18 cellular contexts compared by ENCODE assay signal in the genomic region with DNA sequence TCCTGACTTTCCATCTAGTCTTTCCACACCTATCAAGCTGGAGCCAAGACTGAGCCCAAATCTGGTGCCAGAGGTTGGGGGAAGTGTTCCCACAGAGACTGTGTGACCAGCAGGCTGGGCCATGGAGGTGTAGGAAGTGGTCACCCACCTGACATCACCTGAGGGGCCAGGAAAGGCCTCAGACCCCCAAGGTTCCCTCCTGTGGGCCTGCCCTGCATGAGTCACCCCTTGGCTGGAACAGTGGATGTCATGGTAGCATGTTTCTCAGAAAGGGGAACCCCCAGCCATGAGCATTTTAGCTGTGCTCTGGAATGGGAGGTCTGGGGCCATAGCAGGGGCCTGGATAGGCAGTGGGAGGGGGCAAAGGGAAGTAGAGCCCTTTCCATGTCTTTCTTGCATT. TPM values are rescaled to one million over a fixed set of nuclear protein-coding genes. Genes with fewer than 3 reads are reported as not detected.
DNase-seq lines count a peak whose midpoint lies in the region; ATAC-seq and TF ChIP-seq lines count a peak whose summit lies in the region.
"Had no signal": no experiment of that assay in that cellular context is flagged by ENCODE, and none has a peak within 500 bp of the region (broad histone marks: within the 10 kb centered on the region; RNA-seq: fewer than 3 reads in every experiment).

No MANE protein-coding gene starts in this region.

- H3K9me3 ChIP-seq in IMR-90 (ENCODE audit: control insufficient read depth, insufficient read depth, low read length): peaks cover 9% of the 10 kb centered on the region
- H3K9me3 ChIP-seq: MG63, right atrium auricular region had no signal

- no TSS peak for BruUV-seq in IMR-90 (replicated peaks; lab: Mats Ljungman, UMichigan)

- H3K27ac ChIP-seq in IMR-90 (ENCODE audit: insufficient read depth, low read length): no peak overlapping the region
- H3K27ac ChIP-seq: right atrium auricular region, RWPE1 had no signal

- no peak overlapping the region for H4K8ac ChIP-seq in IMR-90 (ENCODE audit: low read depth in 2 of 2, low read length in 2 of 2)

- POLR2A ChIA-PET in IMR-90 (lab: Charles Lee; ENCODE audit: unreplicated experiment): no interaction called here

- TF ChIP-seq CTCF in IMR-90 (conservative IDR thresholded peaks at IDR 0.05; ENCODE audit: low read depth, low read length): no peak

- H4K91ac ChIP-seq in IMR-90 (ENCODE audit: insufficient read depth, low read depth, low read length): no peak overlapping the region

- H4K5ac ChIP-seq in IMR-90 (ENCODE audit: low read depth, low read length): no peak overlapping the region

- no peaks in the 10 kb centered on the region for H3K36me3 Mint-ChIP-seq in activated T-helper 2 cell treated with anti-CD3 and anti-CD28 coated beads, Interferon-gamma antibody, Interleukin-2, Interleukin-4, amounts not matched to agents 10 μg/mL and 5 μg/mL and 100 μg/mL, durations not matched to agents 14 hours and 24 hours and 36 hours (ENCODE audit: low read depth)

- peaks cover 69% of the 10 kb centered on the region for H3K4me1 Mint-ChIP-seq in activated T-helper 2 cell treated with anti-CD3 and anti-CD28 coated beads, Interferon-gamma antibody, Interleukin-2, Interleukin-4, amounts not matched to agents 10 μg/mL and 5 μg/mL and 100 μg/mL, durations not matched to agents 14 hours and 24 hours and 36 hours (ENCODE audit: low read depth)

- no peak overlapping the region for H2BK120ac ChIP-seq in IMR-90 (ENCODE audit: low read depth, low read length)

- in situ Hi-C loops in IMR-90 (cut with MboI; ENCODE audit: low sequenced_read_pairs): no loop called here

- ATAC-seq in IMR-90 (ENCODE audit: low read depth): no peak
- no peak for ATAC-seq in GM18858 (IDR thresholded peaks at IDR 0.05; ENCODE audit: unreplicated experiment)

- H2AK9ac ChIP-seq in IMR-90 (replicated peaks; ENCODE audit: low read depth, low read length, poor library complexity): no peak overlapping the region

- dilution Hi-C loops in IMR-90 (cut with HindIII; ENCODE audit: low sequenced_read_pairs, unreplicated experiment): no loop called here

- peaks cover 27% of the 10 kb centered on the region for H3K27me3 ChIP-seq in IMR-90 (ENCODE audit: control insufficient read depth, insufficient read depth, low read length)
- H3K27me3 ChIP-seq: MG63, right atrium auricular region had no signal

- peak overlapping the region; percentile 75 for H3K27ac Mint-ChIP-seq in activated T-helper 2 cell treated with anti-CD3 and anti-CD28 coated beads, Interferon-gamma antibody, Interleukin-2, Interleukin-4, amounts not matched to agents 10 μg/mL and 5 μg/mL and 100 μg/mL, durations not matched to agents 14 hours and 24 hours and 36 hours
- H3K27ac Mint-ChIP-seq: endodermal cell, nephron progenitor cell had no signal

- no peak overlapping the region for H3K4me3 ChIP-seq in IMR-90 (ENCODE audit: insufficient read depth, low read depth, low read length)
- H3K4me3 ChIP-seq: lung, MG63, right atrium auricular region had no signal

- H2AK5ac ChIP-seq in IMR-90 (ENCODE audit: low read depth, low read length): no peak overlapping the region

- no peak for TF ChIP-seq RAD21 in IMR-90 (IDR thresholded peaks at IDR 0.05; ENCODE audit: low read length)

- H3K9me3 Mint-ChIP-seq in activated T-helper 2 cell treated with anti-CD3 and anti-CD28 coated beads, Interferon-gamma antibody, Interleukin-2, Interleukin-4, amounts not matched to agents 10 μg/mL and 5 μg/mL and 100 μg/mL, durations not matched to agents 14 hours and 24 hours and 36 hours: no peaks in the 10 kb centered on the region
- H3K9me3 Mint-ChIP-seq: central memory CD8-positive, alpha-beta T cell had no signal

- intact Hi-C loops in IMR-90 (cut with micrococcal nuclease): no loop called here
- intact Hi-C loops in activated T-helper 2 cell treated with anti-CD3 and anti-CD28 coated beads, Interferon-gamma antibody, Interleukin-2, Interleukin-4, amounts not matched to agents 10 μg/mL and 5 μg/mL and 100 μg/mL, durations not matched to agents 14 hours and 24 hours and 36 hours (cut with micrococcal nuclease): loop anchor here (1.0 kb wide), 1 partner anchor 11 kb away; no protein-coding TSS in a partner anchor

- H3K4me2 ChIP-seq in IMR-90 (ENCODE audit: low read depth, low read length): no peak overlapping the region

- H3K23ac ChIP-seq in IMR-90 (ENCODE audit: low read depth, low read length): no peak overlapping the region

- H3K36me3 ChIP-seq in IMR-90 (ENCODE audit: control insufficient read depth, insufficient read depth, low read length): no peaks in the 10 kb centered on the region
- H3K36me3 ChIP-seq: MG63, right atrium auricular region had no signal

- no peak overlapping the region for H2BK20ac ChIP-seq in IMR-90 (ENCODE audit: low read depth, low read length)

- no peak overlapping the region for H3K18ac ChIP-seq in IMR-90 (ENCODE audit: low read depth, low read length)

- no peaks in the 10 kb centered on the region for H3K79me1 ChIP-seq in IMR-90 (ENCODE audit: low read depth in 1 of 2, low read length in 2 of 2)

- no peak for TF ChIP-seq POLR2A in IMR-90 (IDR thresholded peaks at IDR 0.05; ENCODE audit: low read depth, low read length)

- no peak overlapping the region for H3K56ac ChIP-seq in IMR-90 (ENCODE audit: extremely low read depth, insufficient read depth, low read length)

- H4K20me1 ChIP-seq in IMR-90 (ENCODE audit: insufficient read depth, low read length): no peaks in the 10 kb centered on the region

- no peak overlapping the region for H2BK15ac ChIP-seq in IMR-90 (ENCODE audit: low read depth, low read length)

- no peaks in the 10 kb centered on the region for H3K27me3 Mint-ChIP-seq in activated T-helper 2 cell treated with anti-CD3 and anti-CD28 coated beads, Interferon-gamma antibody, Interleukin-2, Interleukin-4, amounts not matched to agents 10 μg/mL and 5 μg/mL and 100 μg/mL, durations not matched to agents 14 hours and 24 hours and 36 hours (ENCODE audit: low read depth)

- H2AFZ ChIP-seq in IMR-90 (replicated peaks; ENCODE audit: low read length, poor library complexity): no peak overlapping the region

- DNase-seq in activated T-cell treated with anti-CD3 and anti-CD28 coated beads for 48 hours (ENCODE audit: low read depth) (peak; percentile 50), activated T-cell treated with anti-CD3 and anti-CD28 coated beads for 4 hours (no peak), IMR-90 (peak; percentile 23), renal cortical epithelial cell (ENCODE audit: low read depth) (peak; percentile 28), amniotic stem cell (lab: John Stamatoyannopoulos, UW) (no peak), NCI-H748 treated with DMSO at 0.1 percent for 48 hours (lab: John Stamatoyannopoulos, UW) (no peak)
- no peak for DNase-seq in activated T-helper 2 cell treated with anti-CD3 and anti-CD28 coated beads, Interferon-gamma antibody, Interleukin-2, Interleukin-4, amounts not matched to agents 10 μg/mL and 5 μg/mL and 100 μg/mL, durations not matched to agents 14 hours and 24 hours and 36 hours (ENCODE audit: low spot score)
- DNase-seq: endodermal cell, foreskin fibroblast, MG63, NCI-H2081 treated with DMSO at 0.1 percent for 48 hours, NCI-H69, nephron progenitor cell had no signal

- no peaks in the 10 kb centered on the region for H3K9me1 ChIP-seq in IMR-90 (ENCODE audit: insufficient read depth, low read length)

- no peak overlapping the region for H3K4me3 Mint-ChIP-seq in activated T-helper 2 cell treated with anti-CD3 and anti-CD28 coated beads, Interferon-gamma antibody, Interleukin-2, Interleukin-4, amounts not matched to agents 10 μg/mL and 5 μg/mL and 100 μg/mL, durations not matched to agents 14 hours and 24 hours and 36 hours (ENCODE audit: low read depth)
- H3K4me3 Mint-ChIP-seq: central memory CD8-positive, alpha-beta T cell; endodermal cell; nephron progenitor cell had no signal

- CTCF ChIA-PET in IMR-90 (lab: Yijun Ruan, JAX): no interaction called here

- H2BK5ac ChIP-seq in IMR-90 (ENCODE audit: low read depth, low read length, poor library complexity, severe bottlenecking): no peak overlapping the region

- H3K14ac ChIP-seq in IMR-90 (replicated peaks; ENCODE audit: low read depth, low read length): no peak overlapping the region

- H3K9ac ChIP-seq in IMR-90 (ENCODE audit: low read depth, low read length): no peak overlapping the region

- peaks cover under 1% of the 10 kb centered on the region; the same call in 1 of the 2 replicates for H3K4me1 ChIP-seq in IMR-90 (ENCODE audit: control insufficient read depth, insufficient read depth, low read length)

- H3K4ac ChIP-seq in IMR-90 (ENCODE audit: low read depth, low read length): no peak overlapping the region

TF ChIP-seq in IMR-90, 13 proteins besides CTCF, POLR2A, EP300 and RAD21:
- 0 out of 2 replicates have a peak, but pooled peaks have one; percentile 12 for TF ChIP-seq FOS (IDR thresholded peaks at IDR 0.05; ENCODE audit: low read depth, low read length)
- no peak for TF ChIP-seq MAZ (IDR thresholded peaks at IDR 0.05; ENCODE audit: borderline replicate concordance, low read depth, low read length)
TF ChIP-seq in IMR-90: peak in this region for 1.

RNA-seq across cellular contexts. Expression of a gene that starts 5.7 kb away (rescaled TPM):
- total RNA-seq in IMR-90 (2012; rRNA removed): under 0.01 TPM in 2 replicates
- polyA plus RNA-seq in IMR-90 (2012; rRNA removed): 0.31 and 0.37 TPM in 2 replicates
- 0.35 and 0.56 TPM in 2 replicates for polyA plus RNA-seq in IMR-90 (2012; cell fraction: cytosol; rRNA removed)
- polyA plus RNA-seq in IMR-90 (2012; cell fraction: nucleus; rRNA removed; ENCODE audit: low replicate concordance): 0.54 and 0.72 TPM in 2 replicates
- total RNA-seq in activated T-helper 2 cell treated with anti-CD3 and anti-CD28 coated beads, Interferon-gamma antibody, Interleukin-2, Interleukin-4, amounts not matched to agents 10 μg/mL and 5 μg/mL and 100 μg/mL, durations not matched to agents 14 hours and 24 hours and 36 hours: 65.0 and 65.5 TPM in 2 replicates
- total RNA-seq in renal cortical epithelial cell: not detected in 2 replicates

RNA-seq across cellular contexts. Expression of a gene that starts 38.1 kb away (rescaled TPM):
- total RNA-seq in IMR-90 (2012; rRNA removed): 12.2 and 14.2 TPM in 2 replicates
- 23.7 and 28.7 TPM in 2 replicates for polyA plus RNA-seq in IMR-90 (2012; rRNA removed)
- polyA plus RNA-seq in IMR-90 (2012; cell fraction: cytosol; rRNA removed): 12.9 and 18.5 TPM in 2 replicates
- 74.8 and 224 TPM in 2 replicates for polyA plus RNA-seq in IMR-90 (2012; cell fraction: nucleus; rRNA removed; ENCODE audit: low replicate concordance)
- 85.8 and 91.2 TPM in 2 replicates for total RNA-seq in activated T-helper 2 cell treated with anti-CD3 and anti-CD28 coated beads, Interferon-gamma antibody, Interleukin-2, Interleukin-4, amounts not matched to agents 10 μg/mL and 5 μg/mL and 100 μg/mL, durations not matched to agents 14 hours and 24 hours and 36 hours
- total RNA-seq in renal cortical epithelial cell: 17.0 and 53.1 TPM in 2 replicates

Comparison
In these comparisons a context has a peak if more than half of its experiments do, and no peak if none do; other contexts are left out.
1. DNase-seq: peak in activated T-cell treated with anti-CD3 and anti-CD28 coated beads for 48 hours (single experiment), IMR-90 (single experiment) and renal cortical epithelial cell (single experiment); none in activated T-cell treated with anti-CD3 and anti-CD28 coated beads for 4 hours (single experiment), activated T-helper 2 cell treated with anti-CD3 and anti-CD28 coated beads, Interferon-gamma antibody, Interleukin-2, Interleukin-4, amounts not matched to agents 10 μg/mL and 5 μg/mL and 100 μg/mL, durations not matched to agents 14 hours and 24 hours and 36 hours (single experiment), amniotic stem cell (single experiment) and NCI-H748 treated with DMSO at 0.1 percent for 48 hours (single experiment).
2. RNA of a gene that starts 5.7 kb away (total RNA-seq): 65.0 to 65.5 TPM in activated T-helper 2 cell treated with anti-CD3 and anti-CD28 coated beads, Interferon-gamma antibody, Interleukin-2, Interleukin-4, amounts not matched to agents 10 μg/mL and 5 μg/mL and 100 μg/mL, durations not matched to agents 14 hours and 24 hours and 36 hours; under 0.01 TPM in IMR-90 and not detected in renal cortical epithelial cell; every median in the first group is over 10 times any median in the second.